Comparison of ENCODE assay signal across 18 cellular contexts in genomic region chr4:69800599-69800998, GRCh38. TPM values are rescaled to one million over a fixed set of nuclear protein-coding genes. Genes with fewer than 3 reads are reported as not detected.
DNase-seq lines count a peak whose midpoint lies in the region; ATAC-seq and TF ChIP-seq lines count a peak whose summit lies in the region.
"Had no signal": no experiment of that assay in that cellular context is flagged by ENCODE, and none has a peak within 500 bp of the region (broad histone marks: within the 10 kb centered on the region; RNA-seq: fewer than 3 reads in every experiment).

No MANE protein-coding gene starts in this region.

- H3K27ac Mint-ChIP-seq in chondrocyte (ENCODE audit: unreplicated experiment): no peak overlapping the region
- H3K27ac Mint-ChIP-seq: CD8-positive, alpha-beta memory T cell; endodermal cell had no signal

- H3K4me3 Mint-ChIP-seq in chondrocyte (ENCODE audit: unreplicated experiment): no peak overlapping the region
- H3K4me3 Mint-ChIP-seq: CD8-positive, alpha-beta memory T cell; endodermal cell; stimulated activated naive CD8-positive, alpha-beta T cell treated with anti-CD3 and anti-CD28 coated beads, Interleukin-15, amount 100 ng/mL, for 72 hours had no signal

- no peak for TF ChIP-seq CTCF in A673 (conservative IDR thresholded peaks at IDR 0.05; ENCODE audit: low read depth, low read length)
- peak; percentile 9 for TF ChIP-seq CTCF in chondrocyte (IDR thresholded peaks at IDR 0.05)

- peaks cover 4% of the 10 kb centered on the region for H3K4me1 ChIP-seq in A673 (ENCODE audit: insufficient read depth, low read length, poor library complexity, severe bottlenecking)

- peak; percentile 36 for DNase-seq in A673 (ENCODE audit: low spot score)
- DNase-seq in MG63: peak; percentile 32
- no peak for DNase-seq in chondrocyte (ENCODE audit: low spot score)
- DNase-seq in glomerular visceral epithelial cell (ENCODE audit: extremely low spot score): peak; percentile 11
- DNase-seq in medulla oblongata (ENCODE audit: extremely low spot score): no peak
- DNase-seq: ACHN; CD8-positive, alpha-beta memory T cell; endodermal cell; NCI-H1694 treated with DMSO at 0.1 percent for 48 hours; SIG-M5; stimulated activated naive CD8-positive, alpha-beta T cell treated with anti-CD3 and anti-CD28 coated beads, Interleukin-15, amount 100 ng/mL, for 72 hours had no signal

- CTCF ChIA-PET in A673 (lab: Charles Lee): no interaction called here

- no peak for ATAC-seq in HG02610 (IDR thresholded peaks at IDR 0.05; ENCODE audit: unreplicated experiment)
- no peak for ATAC-seq in GM21515 (IDR thresholded peaks at IDR 0.05; ENCODE audit: unreplicated experiment)
- no peak for ATAC-seq in GM18858 (IDR thresholded peaks at IDR 0.05; ENCODE audit: unreplicated experiment)
- ATAC-seq: stimulated activated naive CD8-positive, alpha-beta T cell treated with anti-CD3 and anti-CD28 coated beads, Interleukin-15, amount 100 ng/mL, for 72 hours had no signal

- BruUV-seq in A673 (replicated peaks; lab: Mats Ljungman, UMichigan): no TSS peak

- H3K9me3 Mint-ChIP-seq in chondrocyte (ENCODE audit: low read depth): no peaks in the 10 kb centered on the region
- H3K9me3 Mint-ChIP-seq: endodermal cell; stimulated activated naive CD8-positive, alpha-beta T cell treated with anti-CD3 and anti-CD28 coated beads, Interleukin-15, amount 100 ng/mL, for 72 hours had no signal

- H3K27ac ChIP-seq in A673 (ENCODE audit: low read depth, low read length, poor library complexity, severe bottlenecking): no peak overlapping the region

- no peaks in the 10 kb centered on the region for H3K27me3 ChIP-seq in A673 (replicated peaks; ENCODE audit: insufficient read depth, low read depth, low read length, poor library complexity)
- no peaks in the 10 kb centered on the region for H3K27me3 ChIP-seq in MG63

- H3K4me3 ChIP-seq in A673 (ENCODE audit: low read depth, low read length, poor library complexity, severe bottlenecking) (no peak overlapping the region), MG63 (no peak overlapping the region)

- H3K4me1 Mint-ChIP-seq in chondrocyte (ENCODE audit: low read depth): peaks cover 14% of the 10 kb centered on the region
- H3K4me1 Mint-ChIP-seq: CD8-positive, alpha-beta memory T cell; endodermal cell had no signal

- POLR2A ChIA-PET in A673 (lab: Charles Lee; ENCODE audit: low non-redundant PET): no interaction called here

- intact Hi-C loops in A673 (cut with micrococcal nuclease; ENCODE audit: unreplicated experiment): no loop called here

- H3K27me3 Mint-ChIP-seq in chondrocyte (ENCODE audit: low read depth): no peaks in the 10 kb centered on the region
- H3K27me3 Mint-ChIP-seq: CD8-positive, alpha-beta memory T cell; stimulated activated naive CD8-positive, alpha-beta T cell treated with anti-CD3 and anti-CD28 coated beads, Interleukin-15, amount 100 ng/mL, for 72 hours had no signal

- H3K9me3 ChIP-seq in A673 (ENCODE audit: low read depth, low read length, poor library complexity, severe bottlenecking) (no peaks in the 10 kb centered on the region), MG63 (no peaks in the 10 kb centered on the region)

- H3K36me3 ChIP-seq in A673 (ENCODE audit: insufficient read depth, low read length, poor library complexity, severe bottlenecking): no peaks in the 10 kb centered on the region
- no peaks in the 10 kb centered on the region for H3K36me3 ChIP-seq in MG63

- H3K36me3 Mint-ChIP-seq in chondrocyte (ENCODE audit: low read depth): no peaks in the 10 kb centered on the region
- H3K36me3 Mint-ChIP-seq: CD8-positive, alpha-beta memory T cell had no signal

RNA-seq across cellular contexts. Expression of gene SULT1B1, which starts 40.2 kb away (rescaled TPM):
- total RNA-seq in A673 (2021): 1.8 and 2.1 TPM in 2 replicates
- total RNA-seq in MG63 (2014; rRNA removed; shearing (Covaris generic); ENCODE audit: low replicate concordance): 0.03 TPM in 1 of 2 replicates, not detected in the other
- total RNA-seq in chondrocyte: 0.15 to 0.52 TPM (median 0.51 TPM) in 3 replicates
- total RNA-seq: endodermal cell, H1, M059J had no signal

RNA-seq across cellular contexts. Expression of gene SULT1E1, which starts 59.3 kb away (rescaled TPM):
- total RNA-seq in A673 (2021) (13.4 and 16.0 TPM in 2 replicates), chondrocyte (1.2 to 1.9 TPM (median 1.4 TPM) in 3 replicates)
- not detected in 2 replicates for total RNA-seq in MG63 (2014; rRNA removed; shearing (Covaris generic); ENCODE audit: low replicate concordance)
- total RNA-seq: CD8-positive, alpha-beta memory T cell; endodermal cell; H1; M059J; NCI-H460; T-helper 2 cell treated with Interferon-gamma antibody and Interleukin-4, amounts not matched to agents 100 ng/mL and 5 ng/mL, for 36 hours had no signal

Comparison
In these comparisons a context has a peak if more than half of its experiments do, and no peak if none do; other contexts are left out.
1. DNase-seq: peak in A673 (single experiment), MG63 (single experiment) and glomerular visceral epithelial cell (single experiment); none in chondrocyte (single experiment) and medulla oblongata (single experiment).